In the genomic region with DNA sequence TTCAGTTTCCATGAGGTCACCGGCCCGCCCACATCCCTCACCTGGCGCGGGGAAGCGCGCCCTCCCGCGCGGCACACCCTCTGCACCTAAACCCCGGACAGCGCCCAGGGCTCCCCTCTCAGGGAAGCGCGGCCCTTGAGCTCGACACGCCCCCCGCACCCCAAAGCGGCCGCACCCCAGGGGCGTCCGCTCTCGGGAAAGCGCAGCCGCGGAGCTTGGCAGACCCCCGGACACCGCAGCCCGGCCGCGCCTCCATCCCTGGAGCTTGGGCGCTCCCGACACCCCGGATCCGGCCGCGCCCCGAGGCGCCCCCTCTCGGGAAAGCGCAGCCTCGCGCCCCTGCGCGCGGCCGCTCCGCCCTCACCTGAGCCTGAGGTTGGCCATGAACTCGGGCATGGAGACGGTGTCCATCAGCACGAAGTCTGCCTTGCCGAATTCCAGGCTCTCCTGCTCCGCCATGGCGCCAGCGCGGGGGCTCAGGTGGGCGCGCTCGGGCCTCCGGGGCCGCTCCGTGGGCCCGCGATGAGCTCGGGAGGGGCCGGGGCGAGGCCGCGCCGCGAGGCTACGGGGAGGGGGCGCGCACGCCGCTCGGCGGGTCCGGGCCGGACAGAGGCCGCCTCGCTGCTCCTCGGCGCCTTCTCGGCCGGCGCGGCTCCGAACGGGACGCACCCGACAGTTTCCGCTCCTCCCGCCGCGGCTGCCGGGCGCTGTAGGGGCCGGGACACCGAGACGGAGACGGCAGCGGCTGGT, we compare ENCODE assay signal across 8 cellular contexts. TPM values are rescaled to one million over a fixed set of nuclear protein-coding genes. Genes with fewer than 3 reads are reported as not detected.
DNase-seq lines count a peak whose midpoint lies in the region; ATAC-seq and TF ChIP-seq lines count a peak whose summit lies in the region.

MYO1D (minus strand) TSS at position 711 of the 750 bp plus-strand sequence; CDS start at position 459, 252 bp downstream.

- H3K4me3 ChIP-seq in choroid plexus epithelial cell (ENCODE audit: low read depth, low read length): peak within 1 kb of the TSS; percentile 69
- peak within 1 kb of the TSS; percentile 100 for H3K4me3 ChIP-seq in lower leg skin (ENCODE audit: low read depth, poor library complexity, severe bottlenecking)

- DNase-seq in ELF-1 (ENCODE audit: low read depth, low spot score) (peak; percentile 66), LHCN-M2 (ENCODE audit: low read depth) (peak; percentile 30), choroid plexus epithelial cell (ENCODE audit: low read depth) (peak; percentile 3), lower leg skin (ENCODE audit: low spot score in 2 of 2) (peak; percentile 48 to 90), GF-D8 (lab: John Stamatoyannopoulos, UW) (no peak)
- DNase-seq in activated CD4-positive, CD25-positive, alpha-beta regulatory T cell treated with anti-CD3 and anti-CD28 coated beads, Interleukin-2, amount 50 U/mL, for 72 hours: peak; percentile 63
- DNase-seq in stimulated activated CD4-positive, alpha-beta T cell treated with anti-CD3 and anti-CD28 coated beads, Interleukin-4, amount 100 ng/mL, for 4 hours: peak; percentile 67 to 79

- TF ChIP-seq POLR2A in lower leg skin (IDR thresholded peaks at IDR 0.05): peak in 1 of 2 donors; percentile 19

- intact Hi-C loops in lower leg skin (cut with DNase I; ENCODE audit: low total_unique reads): no loop called here

- 0 to 1% methylated on average over 15 to 42 of the region's 101 CpGs for WGBS in lower leg skin, 2 donors

- ATAC-seq in GM21737 (IDR thresholded peaks at IDR 0.05; ENCODE audit: unreplicated experiment): peak; percentile 51

- TF ChIP-seq CTCF in choroid plexus epithelial cell (conservative IDR thresholded peaks at IDR 0.05; ENCODE audit: low read depth, low read length): peak; percentile 30
- TF ChIP-seq CTCF in lower leg skin (IDR thresholded peaks at IDR 0.05): no peak

RNA-seq across cellular contexts. Expression of gene MYO1D, which starts in this region (rescaled TPM):
- 26.2 and 35.1 TPM in 2 replicates for total RNA-seq in LHCN-M2 (2014; rRNA removed)
- 24.0 TPM for polyA plus RNA-seq in LHCN-M2 (2012)
- total RNA-seq in lower leg skin: 10 to 100 TPM; 60.4 to 89.0 (median 82.5) TPM
